ENCODE assay signal across 1 cellular context in the genomic region with DNA sequence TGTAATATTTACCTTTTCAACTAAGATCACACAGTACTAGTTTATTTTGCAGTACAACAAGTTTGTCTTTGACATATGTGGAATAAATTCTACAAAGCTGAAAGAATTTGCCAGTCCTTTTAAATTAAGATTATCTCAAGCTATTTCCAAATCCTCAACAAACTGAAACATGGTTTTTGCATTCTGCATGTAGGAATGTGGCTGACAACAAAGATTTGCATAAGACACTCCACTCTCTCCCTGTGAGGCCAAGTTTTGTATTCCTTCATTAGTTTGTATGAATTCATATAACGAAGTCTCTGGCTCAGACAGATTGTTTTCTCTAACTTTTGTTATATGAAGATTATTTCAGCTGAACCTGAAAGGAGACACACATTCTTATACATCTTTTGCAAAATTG.
TF ChIP-seq lines count a peak whose summit lies in the region.

No MANE protein-coding gene starts in this region.

TF ChIP-seq in GM23338, 12 proteins besides CTCF, POLR2A, EP300 and RAD21 (continued from another document):
- TF ChIP-seq, protein P1, sequence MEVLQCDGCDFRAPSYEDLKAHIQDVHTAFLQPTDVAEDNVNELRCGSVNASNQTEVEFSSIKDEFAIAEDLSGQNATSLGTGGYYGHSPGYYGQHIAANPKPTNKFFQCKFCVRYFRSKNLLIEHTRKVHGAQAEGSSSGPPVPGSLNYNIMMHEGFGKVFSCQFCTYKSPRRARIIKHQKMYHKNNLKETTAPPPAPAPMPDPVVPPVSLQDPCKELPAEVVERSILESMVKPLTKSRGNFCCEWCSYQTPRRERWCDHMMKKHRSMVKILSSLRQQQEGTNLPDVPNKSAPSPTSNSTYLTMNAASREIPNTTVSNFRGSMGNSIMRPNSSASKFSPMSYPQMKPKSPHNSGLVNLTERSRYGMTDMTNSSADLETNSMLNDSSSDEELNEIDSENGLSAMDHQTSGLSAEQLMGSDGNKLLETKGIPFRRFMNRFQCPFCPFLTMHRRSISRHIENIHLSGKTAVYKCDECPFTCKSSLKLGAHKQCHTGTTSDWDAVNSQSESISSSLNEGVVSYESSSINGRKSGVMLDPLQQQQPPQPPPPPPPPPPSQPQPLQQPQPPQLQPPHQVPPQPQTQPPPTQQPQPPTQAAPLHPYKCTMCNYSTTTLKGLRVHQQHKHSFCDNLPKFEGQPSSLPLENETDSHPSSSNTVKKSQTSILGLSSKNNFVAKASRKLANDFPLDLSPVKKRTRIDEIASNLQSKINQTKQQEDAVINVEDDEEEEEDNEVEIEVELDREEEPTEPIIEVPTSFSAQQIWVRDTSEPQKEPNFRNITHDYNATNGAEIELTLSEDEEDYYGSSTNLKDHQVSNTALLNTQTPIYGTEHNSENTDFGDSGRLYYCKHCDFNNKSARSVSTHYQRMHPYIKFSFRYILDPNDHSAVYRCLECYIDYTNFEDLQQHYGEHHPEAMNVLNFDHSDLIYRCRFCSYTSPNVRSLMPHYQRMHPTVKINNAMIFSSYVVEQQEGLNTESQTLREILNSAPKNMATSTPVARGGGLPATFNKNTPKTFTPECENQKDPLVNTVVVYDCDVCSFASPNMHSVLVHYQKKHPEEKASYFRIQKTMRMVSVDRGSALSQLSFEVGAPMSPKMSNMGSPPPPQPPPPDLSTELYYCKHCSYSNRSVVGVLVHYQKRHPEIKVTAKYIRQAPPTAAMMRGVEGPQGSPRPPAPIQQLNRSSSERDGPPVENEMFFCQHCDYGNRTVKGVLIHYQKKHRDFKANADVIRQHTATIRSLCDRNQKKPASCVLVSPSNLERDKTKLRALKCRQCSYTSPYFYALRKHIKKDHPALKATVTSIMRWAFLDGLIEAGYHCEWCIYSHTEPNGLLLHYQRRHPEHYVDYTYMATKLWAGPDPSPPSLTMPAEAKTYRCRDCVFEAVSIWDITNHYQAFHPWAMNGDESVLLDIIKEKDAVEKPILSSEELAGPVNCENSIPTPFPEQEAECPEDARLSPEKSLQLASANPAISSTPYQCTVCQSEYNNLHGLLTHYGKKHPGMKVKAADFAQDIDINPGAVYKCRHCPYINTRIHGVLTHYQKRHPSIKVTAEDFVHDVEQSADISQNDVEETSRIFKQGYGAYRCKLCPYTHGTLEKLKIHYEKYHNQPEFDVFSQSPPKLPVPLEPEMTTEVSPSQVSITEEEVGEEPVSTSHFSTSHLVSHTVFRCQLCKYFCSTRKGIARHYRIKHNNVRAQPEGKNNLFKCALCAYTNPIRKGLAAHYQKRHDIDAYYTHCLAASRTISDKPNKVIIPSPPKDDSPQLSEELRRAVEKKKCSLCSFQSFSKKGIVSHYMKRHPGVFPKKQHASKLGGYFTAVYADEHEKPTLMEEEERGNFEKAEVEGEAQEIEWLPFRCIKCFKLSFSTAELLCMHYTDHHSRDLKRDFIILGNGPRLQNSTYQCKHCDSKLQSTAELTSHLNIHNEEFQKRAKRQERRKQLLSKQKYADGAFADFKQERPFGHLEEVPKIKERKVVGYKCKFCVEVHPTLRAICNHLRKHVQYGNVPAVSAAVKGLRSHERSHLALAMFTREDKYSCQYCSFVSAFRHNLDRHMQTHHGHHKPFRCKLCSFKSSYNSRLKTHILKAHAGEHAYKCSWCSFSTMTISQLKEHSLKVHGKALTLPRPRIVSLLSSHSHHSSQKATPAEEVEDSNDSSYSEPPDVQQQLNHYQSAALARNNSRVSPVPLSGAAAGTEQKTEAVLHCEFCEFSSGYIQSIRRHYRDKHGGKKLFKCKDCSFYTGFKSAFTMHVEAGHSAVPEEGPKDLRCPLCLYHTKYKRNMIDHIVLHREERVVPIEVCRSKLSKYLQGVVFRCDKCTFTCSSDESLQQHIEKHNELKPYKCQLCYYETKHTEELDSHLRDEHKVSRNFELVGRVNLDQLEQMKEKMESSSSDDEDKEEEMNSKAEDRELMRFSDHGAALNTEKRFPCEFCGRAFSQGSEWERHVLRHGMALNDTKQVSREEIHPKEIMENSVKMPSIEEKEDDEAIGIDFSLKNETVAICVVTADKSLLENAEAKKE (CRISPR knock-in tag; IDR thresholded peaks at IDR 0.05): no peak
- TF ChIP-seq JUNB (IDR thresholded peaks at IDR 0.05; ENCODE audit: unreplicated experiment) (no peak), EZH2phosphoT487 (IDR thresholded peaks at IDR 0.05; ENCODE audit: unreplicated experiment) (no peak)
TF ChIP-seq in GM23338: peak in this region for 0.
